Comparison of ENCODE assay signal across 1 cellular context in genomic region chr20:63775096-63775978, GRCh38.
TF ChIP-seq lines count a peak whose summit lies in the region.

No MANE protein-coding gene starts in this region.

TF ChIP-seq in HepG2, 621 proteins besides CTCF, POLR2A, EP300 and RAD21 (continues in another document):
- TF ChIP-seq ZHX1 (CRISPR knock-in tag; IDR thresholded peaks at IDR 0.05; ENCODE audit: low read depth) = no peak
- TF ChIP-seq MED13 (CRISPR knock-in tag; IDR thresholded peaks at IDR 0.05) = no peak
- no peak for TF ChIP-seq TFDP2 (CRISPR knock-in tag; IDR thresholded peaks at IDR 0.05)
- TF ChIP-seq ZKSCAN5 (CRISPR knock-in tag; IDR thresholded peaks at IDR 0.05) = no peak
- TF ChIP-seq HBP1 (CRISPR knock-in tag; IDR thresholded peaks at IDR 0.05; ENCODE audit: low read depth) = no peak
- no peak for TF ChIP-seq ZNF264 (CRISPR knock-in tag; IDR thresholded peaks at IDR 0.05)
- TF ChIP-seq RORA (CRISPR knock-in tag; IDR thresholded peaks at IDR 0.05) = no peak
- 0 out of 2 replicates have a peak, but pooled peaks have one; percentile 45 for TF ChIP-seq SNAPC2 (CRISPR knock-in tag; IDR thresholded peaks at IDR 0.05)
- no peak for TF ChIP-seq NCOA2 (CRISPR knock-in tag; IDR thresholded peaks at IDR 0.05)
- TF ChIP-seq ZNF841 (CRISPR knock-in tag; IDR thresholded peaks at IDR 0.05; ENCODE audit: borderline replicate concordance) = no peak
- no peak for TF ChIP-seq SP5 (CRISPR knock-in tag; IDR thresholded peaks at IDR 0.05; ENCODE audit: borderline replicate concordance, low read depth)
- no peak for TF ChIP-seq IRF9 (CRISPR knock-in tag; IDR thresholded peaks at IDR 0.05; ENCODE audit: borderline replicate concordance)
- TF ChIP-seq ZMYM3 (CRISPR knock-in tag; IDR thresholded peaks at IDR 0.05) = 0 out of 2 replicates have a peak, but pooled peaks have one; percentile 29
- TF ChIP-seq ZNF792 (CRISPR knock-in tag; IDR thresholded peaks at IDR 0.05) = no peak
- no peak for TF ChIP-seq FOXJ3 (CRISPR knock-in tag; IDR thresholded peaks at IDR 0.05; ENCODE audit: borderline replicate concordance)
- no peak for TF ChIP-seq ZNF142 (CRISPR knock-in tag; IDR thresholded peaks at IDR 0.05)
- no peak for TF ChIP-seq ZNF160 (CRISPR knock-in tag; IDR thresholded peaks at IDR 0.05)
- peak; percentile 62; the same call in 1 of the 2 replicates for TF ChIP-seq ZNF768 (CRISPR knock-in tag; IDR thresholded peaks at IDR 0.05)
- TF ChIP-seq NFE2L2 (IDR thresholded peaks at IDR 0.05; ENCODE audit: low read length) = no peak
- TF ChIP-seq ASH2L (IDR thresholded peaks at IDR 0.05; ENCODE audit: insufficient read length, low read depth, low read length) = no peak
- 0 out of 2 replicates have a peak, but pooled peaks have one; percentile 39 for TF ChIP-seq DZIP1 (CRISPR knock-in tag; IDR thresholded peaks at IDR 0.05)
- TF ChIP-seq ZBTB7A (CRISPR knock-in tag; IDR thresholded peaks at IDR 0.05) = peak; percentile 76; the same call in 1 of the 2 replicates
- no peak for TF ChIP-seq ZNF790 (CRISPR knock-in tag; IDR thresholded peaks at IDR 0.05; ENCODE audit: borderline replicate concordance)
- TF ChIP-seq SMAD9 (CRISPR knock-in tag; IDR thresholded peaks at IDR 0.05) = no peak
- TF ChIP-seq TEAD3 (CRISPR knock-in tag; optimal IDR thresholded peaks at IDR 0.05; ENCODE audit: borderline replicate concordance) = peak; percentile 36
- TF ChIP-seq TFE3 (CRISPR knock-in tag; IDR thresholded peaks at IDR 0.05) = no peak
- TF ChIP-seq KAT7 (CRISPR knock-in tag; IDR thresholded peaks at IDR 0.05; ENCODE audit: borderline replicate concordance) = no peak
- no peak for TF ChIP-seq ZBTB34 (CRISPR knock-in tag; IDR thresholded peaks at IDR 0.05)
- no peak for TF ChIP-seq ZNF564 (CRISPR knock-in tag; IDR thresholded peaks at IDR 0.05)
- TF ChIP-seq GABPB1 (CRISPR knock-in tag; IDR thresholded peaks at IDR 0.05) = peak; percentile 52; the same call in 1 of the 2 replicates
- no peak for TF ChIP-seq DPF2 (CRISPR knock-in tag; IDR thresholded peaks at IDR 0.05; ENCODE audit: borderline replicate concordance, low read depth)
- no peak for TF ChIP-seq HOXA5 (CRISPR knock-in tag; IDR thresholded peaks at IDR 0.05)
- no peak for TF ChIP-seq FOXA3 (CRISPR knock-in tag; IDR thresholded peaks at IDR 0.05)
- TF ChIP-seq GLMP (CRISPR knock-in tag; IDR thresholded peaks at IDR 0.05; ENCODE audit: borderline replicate concordance) = no peak
- TF ChIP-seq NR2F2 (IDR thresholded peaks at IDR 0.05; ENCODE audit: borderline replicate concordance, low read depth) = no peak
- peak; percentile 72 for TF ChIP-seq STAG1 (CRISPR knock-in tag; IDR thresholded peaks at IDR 0.05)
- TF ChIP-seq PRPF4 (IDR thresholded peaks at IDR 0.05; ENCODE audit: low read depth, low read length, poor library complexity, severe bottlenecking) = peak; percentile 89
- no peak for TF ChIP-seq ZNF652 (CRISPR knock-in tag; IDR thresholded peaks at IDR 0.05; ENCODE audit: borderline replicate concordance, low read depth)
- peak; percentile 100 for TF ChIP-seq ZBTB33 (CRISPR knock-in tag; IDR thresholded peaks at IDR 0.05)
